12 cellular contexts compared by ENCODE assay signal in genomic region chr9:92481029-92481633, GRCh38. TPM values are rescaled to one million over a fixed set of nuclear protein-coding genes. Genes with fewer than 3 reads are reported as not detected.
DNase-seq lines count a peak whose midpoint lies in the region; ATAC-seq, FAIRE-seq and TF ChIP-seq lines count a peak whose summit lies in the region.
"Had no signal": no experiment of that assay in that cellular context is flagged by ENCODE, and none has a peak within 500 bp of the region (broad histone marks: within the 10 kb centered on the region; RNA-seq: fewer than 3 reads in every experiment).

No MANE protein-coding gene starts in this region.

- in situ Hi-C loops in GM12878 (cut with MboI), result no loop called here

- 0 out of 2 replicates have a peak overlapping the region, but pooled peaks have one; percentile 11 for H3K4me2 ChIP-seq in GM12878 (ENCODE audit: control insufficient read depth, insufficient read depth)

- H2AFZ ChIP-seq in ACC112 (ENCODE audit: low read length, unreplicated experiment) (peak overlapping the region; percentile 75), GM12878 (ENCODE audit: control insufficient read depth, low read depth, low read length) (peak overlapping the region; percentile 2)

- H3K9me3 ChIP-seq in GM12878 (replicated peaks; ENCODE audit: control insufficient read depth, insufficient read depth, low read length) (no peaks in the 10 kb centered on the region), mesodermal cell (ENCODE audit: control insufficient read depth, low read length) (no peaks in the 10 kb centered on the region)
- H3K9me3 ChIP-seq: BLaER1 treated with 17β-estradiol and CSF1 and Interleukin-3, amounts not matched to agents 10 nM and 100 nM had no signal

- SMC1A ChIA-PET in GM12878 (lab: Charles Lee; ENCODE audit: uncharacterized antibody, unreplicated experiment), result interaction anchor here (0.8 to 1.2 kb wide), 5 partner anchors 9 to 54 kb away, joined by 3 to 4 read pairs (median 3); partner anchors contain the start of gene ECM2

- no peak for FAIRE-seq in GM12878 (lab: Jason Lieb, UNC)

- intact Hi-C loops in GM12878 (cut with micrococcal nuclease; ENCODE audit: unreplicated experiment), result no loop called here

- DNase-seq in HEK293T (ENCODE audit: extremely low spot score) (no peak), GM12878 (ENCODE audit: low read depth, low spot score) (no peak), SKM-1 (lab: John Stamatoyannopoulos, UW; ENCODE audit: unreplicated experiment) (no peak), iPS-NIHi11 (ENCODE audit: low spot score) (no peak)
- DNase-seq: effector memory CD4-positive, alpha-beta T cell had no signal

- H3K4me3 ChIP-seq in ACC112 (ENCODE audit: low read depth, low read length), result peak overlapping the region; percentile 52; the same call in 1 of the 2 replicates
- no peak overlapping the region for H3K4me3 ChIP-seq in GM12878
- H3K4me3 ChIP-seq in mesodermal cell (ENCODE audit: extremely low read depth, insufficient read depth, low read length, poor library complexity, severe bottlenecking), result no peak overlapping the region
- H3K4me3 ChIP-seq: BLaER1 treated with 17β-estradiol and CSF1 and Interleukin-3, amounts not matched to agents 10 nM and 100 nM had no signal

- RAD21 ChIA-PET in GM12878 (lab: Charles Lee; ENCODE audit: unreplicated experiment), result no interaction called here

- TF ChIP-seq RAD21 in GM12878 (IDR thresholded peaks at IDR 0.05; ENCODE audit: insufficient read depth, low read depth, low read length), result no peak

- no peak for TF ChIP-seq CTCF in GM12878 (IDR thresholded peaks at IDR 0.05 in 2 of 3, conservative IDR thresholded peaks at IDR 0.05 in 1 of 3; ENCODE audit: control insufficient read depth in 2 of 3, extremely low read depth in 1 of 3, insufficient read depth in 1 of 3, low read depth in 3 of 3, low read length in 3 of 3)

- TF ChIP-seq POLR2A in GM12878 (IDR thresholded peaks at IDR 0.05; ENCODE audit: low read depth, low read length), result no peak

- H3K9ac ChIP-seq in GM12878 (ENCODE audit: control insufficient read depth, insufficient read depth, low read length), result no peak overlapping the region
- H3K9ac ChIP-seq: BLaER1 treated with 17β-estradiol and CSF1 and Interleukin-3, amounts not matched to agents 10 nM and 100 nM had no signal

- H3K4me1 ChIP-seq in ACC112 (ENCODE audit: control insufficient read depth, insufficient read depth, low read length, unreplicated experiment), result peaks cover 38% of the 10 kb centered on the region
- peaks cover 9% of the 10 kb centered on the region for H3K4me1 ChIP-seq in GM12878 (ENCODE audit: control insufficient read depth, insufficient read depth, low read length)
- peaks cover 20% of the 10 kb centered on the region for H3K4me1 ChIP-seq in mesodermal cell (ENCODE audit: control insufficient read depth, insufficient read depth, low read length, poor library complexity, severe bottlenecking)

- H3K27me3 ChIP-seq in ACC112 (ENCODE audit: insufficient read depth, low read length) (no peaks in the 10 kb centered on the region), GM12878 (replicated peaks in 1 of 2; ENCODE audit: control insufficient read depth in 2 of 2, insufficient read depth in 2 of 2, low read length in 1 of 2) (no peaks in the 10 kb centered on the region)
- H3K27me3 ChIP-seq: BLaER1 treated with 17β-estradiol and CSF1 and Interleukin-3, amounts not matched to agents 10 nM and 100 nM had no signal

- BruUV-seq in GM12878 (replicated peaks; lab: Mats Ljungman, UMichigan), result no TSS peak

- H3K79me2 ChIP-seq in ACC112 (ENCODE audit: control insufficient read depth, insufficient read depth, low read length, unreplicated experiment), result no peaks in the 10 kb centered on the region
- H3K79me2 ChIP-seq in GM12878 (ENCODE audit: control insufficient read depth, insufficient read depth, low read length), result no peaks in the 10 kb centered on the region

- peak overlapping the region; percentile 33; the same call in 1 of the 2 replicates for H3K27ac ChIP-seq in ACC112 (ENCODE audit: low read depth, low read length)
- H3K27ac ChIP-seq in GM12878 (ENCODE audit: control insufficient read depth, insufficient read depth), result peak overlapping the region; percentile 14; the same call in 1 of the 2 replicates
- H3K27ac ChIP-seq in mesodermal cell (ENCODE audit: low read depth, low read length, severe bottlenecking), result peak overlapping the region; percentile 76
- H3K27ac ChIP-seq: BLaER1 treated with 17β-estradiol and CSF1 and Interleukin-3, amounts not matched to agents 10 nM and 100 nM had no signal

- H4K20me1 ChIP-seq in GM12878 (ENCODE audit: control insufficient read depth, insufficient read depth), result no peaks in the 10 kb centered on the region
- H4K20me1 ChIP-seq: BLaER1 treated with 17β-estradiol and CSF1 and Interleukin-3, amounts not matched to agents 10 nM and 100 nM had no signal

- CTCF ChIA-PET in HEK293T (lab: Yijun Ruan, JAX) (no interaction called here), GM12878 (lab: Yijun Ruan, JAX) (interaction anchor here (0.9 to 2.5 kb wide), 5 partner anchors 10 to 40 kb away, joined by 3 to 6 read pairs (median 4); no protein-coding TSS in a partner anchor)

- ATAC-seq in GM12878 (peak; percentile 72), GM18517 (IDR thresholded peaks at IDR 0.05; ENCODE audit: unreplicated experiment) (no peak), HG02840 (IDR thresholded peaks at IDR 0.05; ENCODE audit: low FRiP score, unreplicated experiment) (no peak)

- no peak for TF ChIP-seq EP300 in GM12878 (IDR thresholded peaks at IDR 0.05; ENCODE audit: borderline replicate concordance in 1 of 2, control insufficient read depth in 1 of 2, low read depth in 2 of 2, low read length in 2 of 2)

- 2% methylated on average over 2 of the region's 2 CpGs for whole genome bisulfite sequencing in GM12878 (ENCODE audit: insufficient coverage, insufficient replicate concordance, low lambda C conversion rate, missing lambda C conversion rate)
- WGBS in mesodermal cell (ENCODE audit: insufficient coverage in 2 of 2), 2 experiments, result no CpG with 5 or more reads among the region's 2 CpGs

- POLR2A ChIA-PET in HEK293T (lab: Yijun Ruan, JAX) (no interaction called here), GM12878 (lab: Charles Lee) (no interaction called here)

- H3K36me3 ChIP-seq in ACC112 (ENCODE audit: insufficient read depth, low read length), result no peaks in the 10 kb centered on the region
- no peaks in the 10 kb centered on the region for H3K36me3 ChIP-seq in GM12878 (ENCODE audit: control insufficient read depth in 2 of 2, insufficient read depth in 2 of 2, low read length in 1 of 2)
- H3K36me3 ChIP-seq in mesodermal cell (ENCODE audit: control insufficient read depth, insufficient read depth, low read length), result no peaks in the 10 kb centered on the region
- H3K36me3 ChIP-seq: BLaER1 treated with 17β-estradiol and CSF1 and Interleukin-3, amounts not matched to agents 10 nM and 100 nM had no signal

RNA-seq across cellular contexts. Expression of gene ASPN, which starts 1.2 kb away (rescaled TPM):
- not detected in 2 replicates for total RNA-seq in GM12878 (2013; cell fraction: nucleolus; rRNA removed)
- total RNA-seq in GM12878 (2014; rRNA removed) (not detected in 2 replicates), GM12878 (2014; rRNA removed; fragmentation: Illumina TruSeq; extraction: Trizol) (not detected in 2 replicates), GM12878 (2021) (not detected in 2 replicates)
- not detected for polyA plus RNA-seq in GM12878 (2011; ENCODE audit: low read depth)
- polyA plus RNA-seq in GM12878 (2011; rRNA removed) (not detected in 2 replicates), GM12878 (2014; fragmentation: Illumina TruSeq; extraction: Trizol) (not detected in 2 replicates), GM12878 (2014; fragmentation: Nextera tagmentation; extraction: Ambion mirVana) (under 1 TPM in 1 of 2 experiments, not detected in 1; 0.03 TPM), GM12878 (2014; rRNA removed) (not detected in 2 replicates), GM12878 (2016; fragmentation: Nextera tagmentation; extraction: Ambion mirVana) (under 1 TPM; 0.42 to 0.47 TPM)
- polyA plus RNA-seq in GM12878 (2011; cell fraction: cytosol; rRNA removed), result not detected in 2 replicates
- polyA plus RNA-seq in GM12878 (2011; cell fraction: nucleus; rRNA removed), result not detected in 2 replicates
- not detected in 2 replicates for polyA plus RNA-seq in GM12878 (2012)
- polyA minus RNA-seq in GM12878 (2011; rRNA and poly(A)+ RNA removed), result not detected in 2 replicates
- not detected in 2 replicates for polyA minus RNA-seq in GM12878 (2011; cell fraction: cytosol; rRNA and poly(A)+ RNA removed)
- not detected in 2 replicates for polyA minus RNA-seq in GM12878 (2011; cell fraction: nucleus; rRNA and poly(A)+ RNA removed)
- not detected for polyA plus RNA-seq in mesodermal cell (2013, experiment 1 of 2)
- 0.15 TPM for polyA plus RNA-seq in mesodermal cell (2013, experiment 2 of 2)
- total RNA-seq: activated CD8-positive, alpha-beta memory T cell treated with anti-CD3 and anti-CD28 coated beads for 36 hours; HT-29 had no signal

RNA-seq across cellular contexts. Expression of gene ECM2, which starts 54.7 kb away (rescaled TPM):
- total RNA-seq in GM12878 (2013; cell fraction: nucleolus; rRNA removed), result not detected in 2 replicates
- 0.06 TPM in 1 of 2 replicates, not detected in the other for total RNA-seq in GM12878 (2014; rRNA removed)
- total RNA-seq in GM12878 (2014; rRNA removed; fragmentation: Illumina TruSeq; extraction: Trizol), result 0.09 TPM in 1 of 2 replicates, not detected in the other
- 0.08 TPM in 1 of 2 replicates, not detected in the other for total RNA-seq in GM12878 (2021)
- 0.28 TPM for polyA plus RNA-seq in GM12878 (2011; ENCODE audit: low read depth)
- 0.03 and 0.06 TPM in 2 replicates for polyA plus RNA-seq in GM12878 (2011; rRNA removed)
- 0.05 TPM in 1 of 2 replicates, not detected in the other for polyA plus RNA-seq in GM12878 (2011; cell fraction: cytosol; rRNA removed)
- 0.07 TPM in 1 of 2 replicates, not detected in the other for polyA plus RNA-seq in GM12878 (2011; cell fraction: nucleus; rRNA removed)
- polyA plus RNA-seq in GM12878 (2012), result 0.07 and 0.08 TPM in 2 replicates
- polyA plus RNA-seq in GM12878 (2014; fragmentation: Illumina TruSeq; extraction: Trizol), result 0.13 and 0.51 TPM in 2 replicates
- under 1 TPM; 0.04 to 0.27 TPM for polyA plus RNA-seq in GM12878 (2014; fragmentation: Nextera tagmentation; extraction: Ambion mirVana)
- polyA plus RNA-seq in GM12878 (2014; rRNA removed), result 0.03 TPM in 1 of 2 replicates, not detected in the other
- under 1 TPM; 0.54 to 0.67 TPM for polyA plus RNA-seq in GM12878 (2016; fragmentation: Nextera tagmentation; extraction: Ambion mirVana)
- polyA minus RNA-seq in GM12878 (2011; rRNA and poly(A)+ RNA removed), result not detected in 2 replicates
- not detected in 2 replicates for polyA minus RNA-seq in GM12878 (2011; cell fraction: cytosol; rRNA and poly(A)+ RNA removed)
- polyA minus RNA-seq in GM12878 (2011; cell fraction: nucleus; rRNA and poly(A)+ RNA removed), result not detected in 2 replicates
- polyA plus RNA-seq in mesodermal cell (2013, experiment 1 of 2), result 0.15 TPM
- 0.35 TPM for polyA plus RNA-seq in mesodermal cell (2013, experiment 2 of 2)
- total RNA-seq: activated CD8-positive, alpha-beta memory T cell treated with anti-CD3 and anti-CD28 coated beads for 36 hours; HT-29 had no signal

RNA-seq across cellular contexts. Expression of gene OMD, which starts 56.9 kb away (rescaled TPM):
- total RNA-seq in GM12878 (2013; cell fraction: nucleolus; rRNA removed), result not detected in 2 replicates
- not detected in 2 replicates for total RNA-seq in GM12878 (2014; rRNA removed)
- not detected in 2 replicates for total RNA-seq in GM12878 (2014; rRNA removed; fragmentation: Illumina TruSeq; extraction: Trizol)
- total RNA-seq in GM12878 (2021), result not detected in 2 replicates
- not detected for polyA plus RNA-seq in GM12878 (2011; ENCODE audit: low read depth)
- not detected in 2 replicates for polyA plus RNA-seq in GM12878 (2011; rRNA removed)
- not detected in 2 replicates for polyA plus RNA-seq in GM12878 (2011; cell fraction: cytosol; rRNA removed)
- not detected in 2 replicates for polyA plus RNA-seq in GM12878 (2011; cell fraction: nucleus; rRNA removed)
- 0.08 TPM in 1 of 2 replicates, not detected in the other for polyA plus RNA-seq in GM12878 (2012)
- not detected in 2 replicates for polyA plus RNA-seq in GM12878 (2014; fragmentation: Illumina TruSeq; extraction: Trizol)
- polyA plus RNA-seq in GM12878 (2014; fragmentation: Nextera tagmentation; extraction: Ambion mirVana), result under 1 TPM in 1 of 2 experiments, not detected in 1; 0.08 TPM
- not detected in 2 replicates for polyA plus RNA-seq in GM12878 (2014; rRNA removed)
- under 1 TPM; 0.57 to 0.70 TPM for polyA plus RNA-seq in GM12878 (2016; fragmentation: Nextera tagmentation; extraction: Ambion mirVana)
- polyA minus RNA-seq in GM12878 (2011; rRNA and poly(A)+ RNA removed), result not detected in 2 replicates
- polyA minus RNA-seq in GM12878 (2011; cell fraction: cytosol; rRNA and poly(A)+ RNA removed), result not detected in 2 replicates
- polyA minus RNA-seq in GM12878 (2011; cell fraction: nucleus; rRNA and poly(A)+ RNA removed), result not detected in 2 replicates
- polyA plus RNA-seq in mesodermal cell (2013, experiment 1 of 2), result not detected
- not detected for polyA plus RNA-seq in mesodermal cell (2013, experiment 2 of 2)
- total RNA-seq: activated CD8-positive, alpha-beta memory T cell treated with anti-CD3 and anti-CD28 coated beads for 36 hours; HT-29 had no signal

Comparison
In these comparisons a context has a peak if more than half of its experiments do, and no peak if none do; other contexts are left out.
1. H3K27ac ChIP-seq: peak in every context shown above with its lines; median percentile 76 in mesodermal cell; 33 in ACC112; 14 in GM12878.